In the genomic region with DNA sequence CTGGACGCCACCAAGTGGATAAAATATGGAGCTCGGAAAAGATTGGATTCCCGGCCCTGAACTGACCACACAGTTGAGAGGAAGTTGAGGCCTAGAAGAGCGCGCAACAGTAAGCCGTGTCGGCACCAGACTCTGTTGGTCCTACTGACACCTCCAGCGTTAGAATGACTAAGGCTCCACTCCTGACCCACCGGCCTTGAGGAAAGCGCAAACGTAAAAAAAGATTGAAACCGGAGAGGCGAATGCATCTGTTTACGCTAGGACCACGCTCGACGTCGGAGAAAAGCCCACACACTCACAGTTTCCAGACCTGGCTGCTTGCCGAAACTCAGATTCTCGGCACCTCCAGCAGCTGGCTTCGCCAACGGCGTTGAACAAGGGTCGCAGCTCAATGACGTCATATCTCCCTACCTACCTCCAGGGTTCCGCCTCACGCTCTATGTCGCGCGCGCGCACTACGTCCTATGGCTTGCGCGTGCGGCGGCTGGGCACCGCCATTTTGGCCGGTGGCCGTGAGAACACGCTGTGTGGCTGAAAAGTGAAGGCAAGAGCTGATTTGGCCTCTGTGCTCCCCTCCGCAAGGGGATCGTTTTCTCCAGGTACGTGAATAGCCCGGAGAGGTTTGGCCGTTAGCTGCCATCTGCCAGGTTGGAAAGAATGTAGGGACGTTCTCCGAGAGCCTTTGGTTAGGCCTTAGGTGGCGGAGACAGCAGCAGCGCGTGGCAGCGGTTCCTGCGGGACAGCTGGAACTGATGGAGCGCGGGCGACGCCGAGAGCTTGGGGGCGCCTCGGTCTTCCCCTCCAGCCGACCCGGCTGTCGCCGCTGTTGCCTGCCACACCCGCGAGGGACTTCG, we compare ENCODE assay signal across 8 cellular contexts. TPM values are rescaled to one million over a fixed set of nuclear protein-coding genes. Genes with fewer than 3 reads are reported as not detected.
DNase-seq lines count a peak whose midpoint lies in the region; ATAC-seq, FAIRE-seq and TF ChIP-seq lines count a peak whose summit lies in the region.

A gene (plus strand): TSS at position 491 of the 854 bp plus-strand sequence. CDS start 6,102 bp downstream, outside the sequence.
A gene with protein sequence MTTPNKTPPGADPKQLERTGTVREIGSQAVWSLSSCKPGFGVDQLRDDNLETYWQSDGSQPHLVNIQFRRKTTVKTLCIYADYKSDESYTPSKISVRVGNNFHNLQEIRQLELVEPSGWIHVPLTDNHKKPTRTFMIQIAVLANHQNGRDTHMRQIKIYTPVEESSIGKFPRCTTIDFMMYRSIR (minus strand): TSS at position 376 of the 854 bp plus-strand sequence. CDS start 2,097 bp downstream, outside the sequence.

- peak within 1 kb of the TSS; percentile 21; the same call in 1 of the 3 replicates for H2BK15ac ChIP-seq in IMR-90 (ENCODE audit: low read depth, low read length)

- H4K91ac ChIP-seq in IMR-90 (ENCODE audit: insufficient read depth, low read depth, low read length) = peak within 1 kb of the TSS; percentile 93

- H2BK120ac ChIP-seq in IMR-90 (ENCODE audit: low read depth, low read length) = peak within 1 kb of the TSS; percentile 88

- H2AK5ac ChIP-seq in IMR-90 (ENCODE audit: low read depth, low read length) = peak within 1 kb of the TSS; percentile 32

- peak within 1 kb of the TSS; percentile 98 for H3K23ac ChIP-seq in IMR-90 (ENCODE audit: low read depth, low read length)

- H3K4me1 ChIP-seq in IMR-90 (ENCODE audit: control insufficient read depth, insufficient read depth, low read length) (no peaks in the 10 kb centered on the region), OCI-LY7 (ENCODE audit: insufficient read depth, low read length, poor library complexity, severe bottlenecking) (peaks cover 52% of the 10 kb centered on the region), endothelial cell of umbilical vein (ENCODE audit: control insufficient read depth, extremely low read depth, insufficient read depth, low read length) (peaks cover 35% of the 10 kb centered on the region)

- ATAC-seq in GM21528 (IDR thresholded peaks at IDR 0.05; ENCODE audit: low FRiP score, unreplicated experiment) (peak; percentile 87), IMR-90 (ENCODE audit: low read depth) (peak; percentile 95)

- H3K56ac ChIP-seq in IMR-90 (ENCODE audit: extremely low read depth, insufficient read depth, low read length) = peak within 1 kb of the TSS; percentile 92

- H4K20me1 ChIP-seq in IMR-90 (ENCODE audit: insufficient read depth, low read length) = peaks cover 5% of the 10 kb centered on the region; the same call in 1 of the 2 replicates
- peaks cover 36% of the 10 kb centered on the region; the same call in 1 of the 2 replicates for H4K20me1 ChIP-seq in OCI-LY7 (ENCODE audit: insufficient read depth, low read length)
- peaks cover 2% of the 10 kb centered on the region for H4K20me1 ChIP-seq in endothelial cell of umbilical vein (replicated peaks; ENCODE audit: control insufficient read depth, extremely low read depth, insufficient read depth, low read length)

- H3K14ac ChIP-seq in IMR-90 (replicated peaks; ENCODE audit: low read depth, low read length) = peak within 1 kb of the TSS; percentile 93

- H2BK5ac ChIP-seq in IMR-90 (ENCODE audit: low read depth, low read length, poor library complexity, severe bottlenecking) = peak within 1 kb of the TSS; percentile 73

- intact Hi-C loops in IMR-90 (cut with micrococcal nuclease) = loop anchor here (1.0 to 10.0 kb wide), 3 partner anchors 387 to 923 kb away; a partner anchor contains a TSS
- intact Hi-C loops in OCI-LY7 (cut with micrococcal nuclease; ENCODE audit: unreplicated experiment) = loop anchor here (2.0 to 5.0 kb wide), 3 partner anchors 81 to 521 kb away; a partner anchor contains a TSS
- intact Hi-C loops in endothelial cell of umbilical vein (cut with micrococcal nuclease) = loop anchor here (1.0 to 5.0 kb wide), 6 partner anchors 9 to 1761 kb away; a partner anchor contains a TSS

- H3K9ac ChIP-seq in IMR-90 (ENCODE audit: low read depth, low read length) = peak within 1 kb of the TSS; percentile 87
- H3K9ac ChIP-seq in endothelial cell of umbilical vein (replicated peaks; ENCODE audit: extremely low read depth, insufficient read depth, low read length) = peak within 1 kb of the TSS; percentile 90

- peak; percentile 99 for DNase-seq in DMS 273 (lab: John Stamatoyannopoulos, UW; ENCODE audit: unreplicated experiment)
- peak; percentile 99 for DNase-seq in IMR-90
- DNase-seq in OCI-LY7 (ENCODE audit: low spot score) = peak; percentile 99
- peak; percentile 91 for DNase-seq in activated T-cell treated with anti-CD3 and anti-CD28 coated beads for 1 hour (ENCODE audit: low read depth)
- DNase-seq in endothelial cell of umbilical vein (ENCODE audit: low read depth, low spot score) = peak; percentile 98
- DNase-seq in middle frontal gyrus (ENCODE audit: extremely low spot score, low spot score) = peak; percentile 94
- DNase-seq in stimulated activated CD8-positive, alpha-beta memory T cell treated with anti-CD3 and anti-CD28 coated beads, Interleukin-2, amount 100 ng/mL, for 48 hours (ENCODE audit: low read depth in 2 of 2) = peak; percentile 91 to 93

- H3K4me2 ChIP-seq in IMR-90 (ENCODE audit: low read depth, low read length) = peak within 1 kb of the TSS; percentile 84
- peak within 1 kb of the TSS; percentile 92 for H3K4me2 ChIP-seq in OCI-LY7 (ENCODE audit: low read length)
- H3K4me2 ChIP-seq in endothelial cell of umbilical vein (ENCODE audit: insufficient read depth, low read length) = peak within 1 kb of the TSS; percentile 100

- H3K36me3 ChIP-seq in IMR-90 (ENCODE audit: control insufficient read depth, insufficient read depth, low read length) = peaks cover 4% of the 10 kb centered on the region
- H3K36me3 ChIP-seq in OCI-LY7 (ENCODE audit: insufficient read depth, low read length) = peaks cover 61% of the 10 kb centered on the region
- H3K36me3 ChIP-seq in endothelial cell of umbilical vein (ENCODE audit: control insufficient read depth in 2 of 2, extremely low read depth in 1 of 2, insufficient read depth in 2 of 2, low read length in 2 of 2) = peaks cover 3 to 6% of the 10 kb centered on the region in 2 experiments

- H3K9me1 ChIP-seq in IMR-90 (ENCODE audit: insufficient read depth, low read length) = peaks cover 3% of the 10 kb centered on the region; the same call in 1 of the 2 replicates
- H3K9me1 ChIP-seq in endothelial cell of umbilical vein (replicated peaks; ENCODE audit: control insufficient read depth, extremely low read depth, insufficient read depth, low read length) = no peaks in the 10 kb centered on the region

- H2AK9ac ChIP-seq in IMR-90 (replicated peaks; ENCODE audit: low read depth, low read length, poor library complexity) = peak within 1 kb of the TSS; percentile 94

- H3K9me3 ChIP-seq in IMR-90 (ENCODE audit: control insufficient read depth, insufficient read depth, low read length) = peaks cover 2% of the 10 kb centered on the region; the same call in 1 of the 2 replicates
- peaks cover 9% of the 10 kb centered on the region; the same call in 1 of the 2 replicates for H3K9me3 ChIP-seq in OCI-LY7 (ENCODE audit: low read length)
- no peaks in the 10 kb centered on the region for H3K9me3 ChIP-seq in endothelial cell of umbilical vein (replicated peaks; ENCODE audit: control insufficient read depth, insufficient read depth, low read length)

- peak within 1 kb of the TSS; percentile 81 to 96 for H4K8ac ChIP-seq in IMR-90 (ENCODE audit: low read depth in 2 of 2, low read length in 2 of 2)

- peak; percentile 43 for TF ChIP-seq RAD21 in IMR-90 (IDR thresholded peaks at IDR 0.05; ENCODE audit: low read length)

- WGBS in IMR-90 (ENCODE audit: extremely low coverage in 2 of 2, insufficient read length in 1 of 2), 2 experiments = 0% methylated on average over 45 of the region's 67 CpGs; no CpG with 5 or more reads in 1 of the 2 experiments

- POLR2A ChIA-PET in IMR-90 (lab: Charles Lee; ENCODE audit: unreplicated experiment) = interaction anchor here (0.6 kb wide), 2 partner anchors 8 to 54 kb away, joined by 3 read pairs; no protein-coding TSS in a partner anchor
- POLR2A ChIA-PET in OCI-LY7 (lab: Charles Lee) = interaction anchor here (0.6 to 2.4 kb wide), 9 partner anchors 13 to 1585 kb away, joined by 3 to 11 read pairs (median 4); no protein-coding TSS in a partner anchor
- POLR2A ChIA-PET in endothelial cell of umbilical vein (lab: Charles Lee) = interaction anchor here (1.5 kb wide), 1 partner anchor 36 kb away, joined by 4 read pairs; no protein-coding TSS in a partner anchor

- H3K18ac ChIP-seq in IMR-90 (ENCODE audit: low read depth, low read length) = peak within 1 kb of the TSS; percentile 62

- H3K27ac ChIP-seq in IMR-90 (ENCODE audit: insufficient read depth, low read length) (peak within 1 kb of the TSS; percentile 80), OCI-LY7 (ENCODE audit: low read depth, low read length, poor library complexity, severe bottlenecking) (peak within 1 kb of the TSS; percentile 80), endothelial cell of umbilical vein (ENCODE audit: insufficient read depth, low read depth, low read length) (peak within 1 kb of the TSS; percentile 74)

- H2AFZ ChIP-seq in IMR-90 (replicated peaks; ENCODE audit: low read length, poor library complexity) (peak within 1 kb of the TSS; percentile 93), OCI-LY7 (ENCODE audit: low read length) (peak within 1 kb of the TSS; percentile 78), endothelial cell of umbilical vein (ENCODE audit: low read depth, low read length) (peak within 1 kb of the TSS; percentile 66)

- TF ChIP-seq POLR2A in IMR-90 (IDR thresholded peaks at IDR 0.05; ENCODE audit: low read depth, low read length) (peak; percentile 82), endothelial cell of umbilical vein (IDR thresholded peaks at IDR 0.05; ENCODE audit: low read depth, low read length) (peak; percentile 82)

- no peak within 1 kb of the TSS for H2BK20ac ChIP-seq in IMR-90 (ENCODE audit: low read depth, low read length)

- H3K79me2 ChIP-seq in OCI-LY7 (ENCODE audit: insufficient read depth, low read depth, low read length) (peaks cover 96% of the 10 kb centered on the region), endothelial cell of umbilical vein (ENCODE audit: control insufficient read depth, insufficient read depth, low read length) (peaks cover 83% of the 10 kb centered on the region)

- H3K9me2 ChIP-seq in OCI-LY7 (ENCODE audit: insufficient read depth, low read length) = no peaks in the 10 kb centered on the region

- TF ChIP-seq CTCF in IMR-90 (conservative IDR thresholded peaks at IDR 0.05; ENCODE audit: low read depth, low read length) (peak; percentile 49), OCI-LY7 (conservative IDR thresholded peaks at IDR 0.05; ENCODE audit: low read length) (peak; percentile 50), endothelial cell of umbilical vein (IDR thresholded peaks at IDR 0.05; ENCODE audit: extremely low read depth in 1 of 2, insufficient read depth in 1 of 2, low read depth in 1 of 2, low read length in 2 of 2) (peak in 1 of 2 donors; percentile 11)

- H3K79me1 ChIP-seq in IMR-90 (ENCODE audit: low read depth in 1 of 2, low read length in 2 of 2) = peaks cover 16 to 34% of the 10 kb centered on the region in 2 experiments

- peak; percentile 87 for FAIRE-seq in endothelial cell of umbilical vein (lab: Jason Lieb, UNC)

- CTCF ChIA-PET in IMR-90 (lab: Yijun Ruan, JAX) (interaction anchor here (0.5 to 1.3 kb wide), 4 partner anchors 13 to 643 kb away, joined by 3 to 8 read pairs (median 4); no protein-coding TSS in a partner anchor), OCI-LY7 (lab: Charles Lee; ENCODE audit: unreplicated experiment) (interaction anchor here (0.6 to 0.9 kb wide), 4 partner anchors 25 to 1650 kb away, joined by 3 to 5 read pairs (median 4); no protein-coding TSS in a partner anchor), endothelial cell of umbilical vein (lab: Charles Lee) (interaction anchor here (0.6 to 2.0 kb wide), 16 partner anchors 10 to 924 kb away, joined by 3 to 5 read pairs (median 3); no protein-coding TSS in a partner anchor)

- in situ Hi-C loops in IMR-90 (cut with MboI; ENCODE audit: low sequenced_read_pairs) = no loop called here

- H3K4ac ChIP-seq in IMR-90 (ENCODE audit: low read depth, low read length) = peak within 1 kb of the TSS; percentile 94

- H3K4me3 ChIP-seq in IMR-90 (ENCODE audit: insufficient read depth, low read depth, low read length) (peak within 1 kb of the TSS; percentile 60), OCI-LY7 (ENCODE audit: low read depth, low read length, poor library complexity, severe bottlenecking) (peak within 1 kb of the TSS; percentile 79), endothelial cell of umbilical vein (replicated peaks in 1 of 3; ENCODE audit: insufficient read depth in 1 of 3, low read depth in 1 of 3, low read length in 3 of 3) (peak within 1 kb of the TSS; percentile 45 to 95 (median 66))

- dilution Hi-C loops in IMR-90 (cut with HindIII; ENCODE audit: low sequenced_read_pairs, unreplicated experiment) = no loop called here
- dilution Hi-C loops in endothelial cell of umbilical vein (cut with MboI; ENCODE audit: extremely low pct_ligation_motif_present, low sequenced_read_pairs) = no loop called here

- TSS peak; percentile 71 for BruUV-seq in IMR-90 (replicated peaks; lab: Mats Ljungman, UMichigan)
- BruUV-seq in OCI-LY7 (replicated peaks; lab: Mats Ljungman, UMichigan) = TSS peak; percentile 84
- BruUV-seq in endothelial cell of umbilical vein (replicated peaks; lab: Mats Ljungman, UMichigan) = TSS peak; percentile 49

- H3K27me3 ChIP-seq in IMR-90 (ENCODE audit: control insufficient read depth, insufficient read depth, low read length) (no peaks in the 10 kb centered on the region), endothelial cell of umbilical vein (ENCODE audit: control insufficient read depth in 2 of 2, insufficient read depth in 2 of 2, low read length in 2 of 2) (no peaks in the 10 kb centered on the region)

- peak within 1 kb of the TSS; percentile 81 for H4K5ac ChIP-seq in IMR-90 (ENCODE audit: low read depth, low read length)

RNA-seq across cellular contexts. Expression of the first gene that starts in this region (rescaled TPM):
- total RNA-seq in IMR-90 (2012; rRNA removed) = 212 and 219 TPM in 2 replicates
- 46.0 and 54.5 TPM in 2 replicates for polyA plus RNA-seq in IMR-90 (2012; rRNA removed)
- 12.4 and 22.2 TPM in 2 replicates for polyA plus RNA-seq in IMR-90 (2012; cell fraction: cytosol; rRNA removed)
- polyA plus RNA-seq in IMR-90 (2012; cell fraction: nucleus; rRNA removed; ENCODE audit: low replicate concordance) = 8.6 and 63.3 TPM in 2 replicates
- 108 and 119 TPM in 2 replicates for total RNA-seq in OCI-LY7 (2014; rRNA removed; shearing (Covaris generic))
- 97.3 and 111 TPM in 2 replicates for total RNA-seq in OCI-LY7 (2022)
- total RNA-seq in endothelial cell of umbilical vein = 107 and 114 TPM in 2 replicates
- 32.3 and 38.4 TPM in 2 replicates for polyA plus RNA-seq in endothelial cell of umbilical vein
- polyA plus RNA-seq in endothelial cell of umbilical vein (2011; cell fraction: cytosol; rRNA removed) = 75.8 and 87.0 TPM in 2 replicates
- polyA plus RNA-seq in endothelial cell of umbilical vein (2011; cell fraction: nucleus; rRNA removed) = 106 and 121 TPM in 2 replicates
- polyA plus RNA-seq in endothelial cell of umbilical vein (2012) = 87.0 and 110 TPM in 2 replicates
- polyA minus RNA-seq in endothelial cell of umbilical vein = 78.9 and 107 TPM in 2 replicates
- 21.8 TPM for polyA minus RNA-seq in endothelial cell of umbilical vein (2011; cell fraction: cytosol; rRNA and poly(A)+ RNA removed)
- 41.6 and 80.4 TPM in 2 replicates for polyA minus RNA-seq in endothelial cell of umbilical vein (2011; cell fraction: nucleus; rRNA and poly(A)+ RNA removed)

RNA-seq across cellular contexts. Expression of the second gene that starts in this region (rescaled TPM):
- 22.4 and 25.8 TPM in 2 replicates for total RNA-seq in IMR-90 (2012; rRNA removed)
- polyA plus RNA-seq in IMR-90 (2012; rRNA removed) = 16.7 and 17.1 TPM in 2 replicates
- 3.0 and 5.5 TPM in 2 replicates for polyA plus RNA-seq in IMR-90 (2012; cell fraction: cytosol; rRNA removed)
- 1.2 and 9.5 TPM in 2 replicates for polyA plus RNA-seq in IMR-90 (2012; cell fraction: nucleus; rRNA removed; ENCODE audit: low replicate concordance)
- total RNA-seq in OCI-LY7 (2014; rRNA removed; shearing (Covaris generic)) = 34.1 and 46.1 TPM in 2 replicates
- total RNA-seq in OCI-LY7 (2022) = 31.6 and 39.2 TPM in 2 replicates
- 21.4 and 24.0 TPM in 2 replicates for total RNA-seq in endothelial cell of umbilical vein
- 11.9 and 15.7 TPM in 2 replicates for polyA plus RNA-seq in endothelial cell of umbilical vein
- polyA plus RNA-seq in endothelial cell of umbilical vein (2011; cell fraction: cytosol; rRNA removed) = 21.7 and 23.9 TPM in 2 replicates
- polyA plus RNA-seq in endothelial cell of umbilical vein (2011; cell fraction: nucleus; rRNA removed) = 19.9 and 20.6 TPM in 2 replicates
- polyA plus RNA-seq in endothelial cell of umbilical vein (2012) = 13.9 and 20.8 TPM in 2 replicates
- 16.2 and 18.7 TPM in 2 replicates for polyA minus RNA-seq in endothelial cell of umbilical vein
- 7.7 TPM for polyA minus RNA-seq in endothelial cell of umbilical vein (2011; cell fraction: cytosol; rRNA and poly(A)+ RNA removed)
- polyA minus RNA-seq in endothelial cell of umbilical vein (2011; cell fraction: nucleus; rRNA and poly(A)+ RNA removed) = 44.6 and 53.9 TPM in 2 replicates

Comparison
In these comparisons a context has a peak if more than half of its experiments do, and no peak if none do; other contexts are left out.
1. Peak in every context shown above with its lines: DNase-seq, ATAC-seq, H3K4me3 ChIP-seq and H3K27ac ChIP-seq.